ENCODE assay signal across 17 cellular contexts in genomic region chr10:60135020-60135419, GRCh38.
DNase-seq lines count a peak whose midpoint lies in the region; ATAC-seq and TF ChIP-seq lines count a peak whose summit lies in the region.
"Had no signal": no experiment of that assay in that cellular context is flagged by ENCODE, and none has a peak within 500 bp of the region (broad histone marks: within the 10 kb centered on the region; RNA-seq: fewer than 3 reads in every experiment).

No MANE protein-coding gene starts in this region.

- no peaks in the 10 kb centered on the region for H3K9me3 Mint-ChIP-seq in stimulated activated memory B cell treated with anti-CD40 and anti-IgM and Interleukin-4, amounts not matched to agents 10 μg/mL and 1 μg/mL and 100 μg/mL, for 72 hours
- H3K9me3 Mint-ChIP-seq in CD14-positive monocyte (no peaks in the 10 kb centered on the region), T-cell (no peaks in the 10 kb centered on the region)
- H3K9me3 Mint-ChIP-seq: activated naive CD8-positive, alpha-beta T cell treated with anti-CD3 and anti-CD28 coated beads, Interleukin-2, amount 10 ng/mL, durations not matched to agents 7 days and 5 days; neural crest cell had no signal

- DNase-seq in RPMI8226 = peak; percentile 48
- no peak for DNase-seq in CD14-positive monocyte (ENCODE audit: low spot score)
- DNase-seq in NK-92 (lab: John Stamatoyannopoulos, UW; ENCODE audit: unreplicated experiment) = no peak
- DNase-seq in T-cell = no peak
- no peak for DNase-seq in SW 1271 (lab: John Stamatoyannopoulos, UW)
- DNase-seq: activated naive CD8-positive, alpha-beta T cell treated with anti-CD3 and anti-CD28 coated beads, Interleukin-2, amount 10 ng/mL, durations not matched to agents 7 days and 5 days; H7; lower lobe of right lung; NCI-H446 treated with DMSO at 0.1 percent for 48 hours; right cardiac atrium; stimulated activated CD4-positive, alpha-beta T cell treated with anti-CD3 and anti-CD28 coated beads, Interleukin-1b, Interleukin-23, amount 100 ng/mL, for 48 hours; thyroid gland had no signal

- intact Hi-C loops in CD14-positive monocyte (cut with micrococcal nuclease) = no loop called here

- peak; percentile 61 for ATAC-seq in GM19438 (IDR thresholded peaks at IDR 0.05; ENCODE audit: low read depth, unreplicated experiment)
- peak; percentile 50 for ATAC-seq in HG02938 (IDR thresholded peaks at IDR 0.05; ENCODE audit: unreplicated experiment)
- ATAC-seq in stimulated activated memory B cell treated with anti-CD40 and anti-IgM and Interleukin-4, amounts not matched to agents 10 μg/mL and 1 μg/mL and 100 μg/mL, for 72 hours = peak; percentile 69
- ATAC-seq in T-cell (replicated peaks in 1 of 4) = no peak
- ATAC-seq: activated CD4-positive, CD25-positive, alpha-beta regulatory T cell treated with anti-CD3 and anti-CD28 coated beads, Interleukin-2, amount 50 U/mL, for 24 hours; lower lobe of right lung; right cardiac atrium had no signal

- H3K36me3 Mint-ChIP-seq in stimulated activated memory B cell treated with anti-CD40 and anti-IgM and Interleukin-4, amounts not matched to agents 10 μg/mL and 1 μg/mL and 100 μg/mL, for 72 hours = no peaks in the 10 kb centered on the region
- H3K36me3 Mint-ChIP-seq in CD14-positive monocyte (no peaks in the 10 kb centered on the region), T-cell (peaks cover 22% of the 10 kb centered on the region)
- H3K36me3 Mint-ChIP-seq: activated naive CD8-positive, alpha-beta T cell treated with anti-CD3 and anti-CD28 coated beads, Interleukin-2, amount 10 ng/mL, durations not matched to agents 7 days and 5 days had no signal

- POLR2A ChIA-PET in T-cell (lab: Charles Lee) = no interaction called here

- TF ChIP-seq CTCF in CD14-positive monocyte (IDR thresholded peaks at IDR 0.05) = no peak

- no peak overlapping the region for H3K27ac Mint-ChIP-seq in stimulated activated memory B cell treated with anti-CD40 and anti-IgM and Interleukin-4, amounts not matched to agents 10 μg/mL and 1 μg/mL and 100 μg/mL, for 72 hours
- no peak overlapping the region for H3K27ac Mint-ChIP-seq in CD14-positive monocyte
- no peak overlapping the region for H3K27ac Mint-ChIP-seq in T-cell
- H3K27ac Mint-ChIP-seq: activated naive CD8-positive, alpha-beta T cell treated with anti-CD3 and anti-CD28 coated beads, Interleukin-2, amount 10 ng/mL, durations not matched to agents 7 days and 5 days had no signal

- H3K4me3 Mint-ChIP-seq in stimulated activated memory B cell treated with anti-CD40 and anti-IgM and Interleukin-4, amounts not matched to agents 10 μg/mL and 1 μg/mL and 100 μg/mL, for 72 hours = no peak overlapping the region
- no peak overlapping the region for H3K4me3 Mint-ChIP-seq in CD14-positive monocyte
- H3K4me3 Mint-ChIP-seq in T-cell = no peak overlapping the region
- H3K4me3 Mint-ChIP-seq: activated naive CD8-positive, alpha-beta T cell treated with anti-CD3 and anti-CD28 coated beads, Interleukin-2, amount 10 ng/mL, durations not matched to agents 7 days and 5 days; neural crest cell had no signal

- no peaks in the 10 kb centered on the region for H3K27me3 Mint-ChIP-seq in stimulated activated memory B cell treated with anti-CD40 and anti-IgM and Interleukin-4, amounts not matched to agents 10 μg/mL and 1 μg/mL and 100 μg/mL, for 72 hours
- H3K27me3 Mint-ChIP-seq in CD14-positive monocyte (ENCODE audit: low read depth in 3 of 3) (no peaks in the 10 kb centered on the region), T-cell (no peaks in the 10 kb centered on the region)

- H3K4me1 Mint-ChIP-seq in stimulated activated memory B cell treated with anti-CD40 and anti-IgM and Interleukin-4, amounts not matched to agents 10 μg/mL and 1 μg/mL and 100 μg/mL, for 72 hours = peaks cover 7% of the 10 kb centered on the region
- H3K4me1 Mint-ChIP-seq in CD14-positive monocyte (no peaks in the 10 kb centered on the region), T-cell (no peaks in the 10 kb centered on the region)

- CTCF ChIA-PET in T-cell (lab: Charles Lee) = no interaction called here

Comparison
In these comparisons a context has a peak if more than half of its experiments do, and no peak if none do; other contexts are left out.
1. ATAC-seq: peak in GM19438 (single experiment), HG02938 (single experiment) and stimulated activated memory B cell treated with anti-CD40 and anti-IgM and Interleukin-4, amounts not matched to agents 10 μg/mL and 1 μg/mL and 100 μg/mL, for 72 hours (single experiment); none in T-cell (0 of 4).